In the genomic region with DNA sequence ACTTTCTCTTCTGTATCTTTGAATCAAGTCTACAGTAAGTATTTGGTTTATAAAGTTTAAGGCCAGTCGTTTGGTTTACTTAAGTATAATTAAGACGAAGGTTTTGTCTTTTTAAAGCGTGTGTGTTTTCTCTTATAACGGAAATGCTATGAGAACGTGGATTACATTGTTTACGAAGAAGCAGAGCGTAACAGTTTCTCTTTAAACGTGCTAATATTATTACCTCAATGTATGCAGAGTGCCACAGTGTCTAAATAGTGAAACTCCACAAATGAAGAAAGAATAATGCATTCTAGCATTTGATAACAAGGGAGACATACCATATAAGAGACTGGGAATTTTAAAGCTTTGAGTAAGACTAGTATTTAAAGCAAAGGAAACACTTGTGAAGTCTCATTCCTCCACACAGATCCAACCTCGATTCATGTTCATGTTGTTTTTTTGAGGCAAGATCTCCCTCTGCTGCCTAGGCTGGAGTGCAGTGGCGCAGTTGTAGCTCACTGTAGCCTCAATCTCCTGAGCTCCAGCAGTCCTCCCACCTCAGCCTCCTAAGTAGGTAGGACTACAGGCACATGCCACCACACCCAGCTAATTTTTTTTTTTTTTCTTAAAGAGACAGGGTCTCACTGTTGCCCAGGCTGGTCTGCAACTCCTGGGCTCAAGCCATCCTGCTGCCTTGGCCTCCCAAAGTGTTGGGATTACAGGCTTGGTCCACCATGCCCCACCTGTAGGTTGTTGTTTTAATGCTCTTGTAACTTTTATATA, we compare ENCODE assay signal across 8 cellular contexts. TPM values are rescaled to one million over a fixed set of nuclear protein-coding genes. Genes with fewer than 3 reads are reported as not detected.
A peak's percentile ranks its signal among the peaks of the same experiment; 100 is the strongest.
DNase-seq lines count a peak whose midpoint lies in the region; ATAC-seq and TF ChIP-seq lines count a peak whose summit lies in the region.

No MANE protein-coding gene starts in this region.

- H3K27me3 Mint-ChIP-seq in activated CD4-positive, alpha-beta T cell treated with anti-CD3 and anti-CD28 coated beads, Interleukin-2, amount 10 ng/mL, durations not matched to agents 7 days and 5 days: no peaks in the 10 kb centered on the region

- peak overlapping the region; percentile 97 for H3K27ac Mint-ChIP-seq in activated CD4-positive, alpha-beta T cell treated with anti-CD3 and anti-CD28 coated beads, Interleukin-2, amount 10 ng/mL, durations not matched to agents 7 days and 5 days

- POLR2A ChIA-PET in activated CD4-positive, alpha-beta T cell treated with anti-CD3 and anti-CD28 coated beads, Interleukin-2, amount 10 ng/mL, durations not matched to agents 7 days and 5 days (lab: Charles Lee): interaction anchor here (0.5 kb wide), 1 partner anchor 69 kb away, joined by 7 read pairs; no protein-coding TSS in a partner anchor

- peak; percentile 28 for TF ChIP-seq CTCF in osteoblast (IDR thresholded peaks at IDR 0.05; ENCODE audit: extremely low read depth, low read depth, low read length)

- no peaks in the 10 kb centered on the region for H3K27me3 ChIP-seq in osteoblast (ENCODE audit: insufficient read depth, low read length)

- no peaks in the 10 kb centered on the region for H3K9me3 Mint-ChIP-seq in activated CD4-positive, alpha-beta T cell treated with anti-CD3 and anti-CD28 coated beads, Interleukin-2, amount 10 ng/mL, durations not matched to agents 7 days and 5 days

- peaks cover 60% of the 10 kb centered on the region for H3K79me2 ChIP-seq in osteoblast (ENCODE audit: insufficient read depth, low read length)

- H3K36me3 ChIP-seq in osteoblast (ENCODE audit: insufficient read depth, low read length): peaks cover 5% of the 10 kb centered on the region

- H3K4me2 ChIP-seq in osteoblast (ENCODE audit: insufficient read depth, low read length): peak overlapping the region; percentile 96

- peaks cover 11% of the 10 kb centered on the region for H3K4me1 ChIP-seq in osteoblast (ENCODE audit: insufficient read depth, low read length)

- H3K4me3 Mint-ChIP-seq in activated CD4-positive, alpha-beta T cell treated with anti-CD3 and anti-CD28 coated beads, Interleukin-2, amount 10 ng/mL, durations not matched to agents 7 days and 5 days: peak overlapping the region; percentile 91

- intact Hi-C loops in posterior cingulate gyrus (cut with DNase I): loop anchor here (2.0 kb wide), 1 partner anchor 98 kb away; a partner anchor contains a TSS

- no peak for TF ChIP-seq POLR2A in erythroblast (IDR thresholded peaks at IDR 0.05; ENCODE audit: low read length)

- CTCF ChIA-PET in activated CD4-positive, alpha-beta T cell treated with anti-CD3 and anti-CD28 coated beads, Interleukin-2, amount 10 ng/mL, durations not matched to agents 7 days and 5 days (lab: Charles Lee): interaction anchor here (0.6 to 1.2 kb wide), 6 partner anchors 22 to 763 kb away, joined by 3 to 5 read pairs (median 4); no protein-coding TSS in a partner anchor

- H3K36me3 Mint-ChIP-seq in activated CD4-positive, alpha-beta T cell treated with anti-CD3 and anti-CD28 coated beads, Interleukin-2, amount 10 ng/mL, durations not matched to agents 7 days and 5 days (ENCODE audit: low read depth): peaks cover 14% of the 10 kb centered on the region

- H4K20me1 ChIP-seq in osteoblast (ENCODE audit: insufficient read depth, low read length): peaks cover 17% of the 10 kb centered on the region

- H3K4me3 ChIP-seq in osteoblast (ENCODE audit: insufficient read depth, low read length): peak overlapping the region; percentile 78

- peak overlapping the region; percentile 67 for H3K27ac ChIP-seq in osteoblast (ENCODE audit: low read depth, low read length)

- H3K9me3 ChIP-seq in osteoblast (ENCODE audit: low read depth, low read length): no peaks in the 10 kb centered on the region

- DNase-seq in ELR (ENCODE audit: low read depth) (peak; percentile 70), LoVo (ENCODE audit: low spot score) (peak; percentile 44), erythroblast (lab: John Stamatoyannopoulos, UW) (peak; percentile 84 to 88), osteoblast (ENCODE audit: insufficient read length, low spot score, missing footprints) (no peak), posterior cingulate gyrus (no peak), GOT3 (lab: John Stamatoyannopoulos, UW) (no peak)
- peak; percentile 58 for DNase-seq in activated CD4-positive, alpha-beta T cell treated with anti-CD3 and anti-CD28 coated beads, Interleukin-2, amount 10 ng/mL, durations not matched to agents 7 days and 5 days

- ATAC-seq in HG03378 (IDR thresholded peaks at IDR 0.05; ENCODE audit: unreplicated experiment): no peak

- peak overlapping the region; percentile 36 for H2AFZ ChIP-seq in osteoblast (ENCODE audit: low read length)

- H3K4me1 Mint-ChIP-seq in activated CD4-positive, alpha-beta T cell treated with anti-CD3 and anti-CD28 coated beads, Interleukin-2, amount 10 ng/mL, durations not matched to agents 7 days and 5 days: peaks cover 34% of the 10 kb centered on the region

RNA-seq across cellular contexts. Expression of a gene that starts 1.6 kb away (rescaled TPM):
- 10 to 100 TPM; 15.5 to 17.0 TPM for total RNA-seq in activated CD4-positive, alpha-beta T cell treated with anti-CD3 and anti-CD28 coated beads, Interleukin-2, amount 10 ng/mL, durations not matched to agents 7 days and 5 days
- total RNA-seq in osteoblast: 6.8 and 8.0 TPM in 2 replicates

RNA-seq across cellular contexts. Expression of a gene that starts 47.3 kb away (rescaled TPM):
- 100 to 1,000 TPM in 1 of 2 experiments, 10 to 100 TPM in 1; 98.2 to 109 TPM for total RNA-seq in activated CD4-positive, alpha-beta T cell treated with anti-CD3 and anti-CD28 coated beads, Interleukin-2, amount 10 ng/mL, durations not matched to agents 7 days and 5 days
- 67.2 and 118 TPM in 2 replicates for total RNA-seq in osteoblast

Comparison
In these comparisons a context has a peak if more than half of its experiments do, and no peak if none do; other contexts are left out.
1. DNase-seq: peak in ELR (single experiment), LoVo (single experiment), activated CD4-positive, alpha-beta T cell treated with anti-CD3 and anti-CD28 coated beads, Interleukin-2, amount 10 ng/mL, durations not matched to agents 7 days and 5 days (single experiment) and erythroblast (2 of 2); none in osteoblast (single experiment), posterior cingulate gyrus (0 of 10) and GOT3 (single experiment).